ENCODE assay signal across 1 cellular context in genomic region chr1:33497410-33497809, GRCh38.
TF ChIP-seq lines count a peak whose summit lies in the region.

No MANE protein-coding gene starts in this region.

TF ChIP-seq in HepG2, 621 proteins besides CTCF, POLR2A, EP300 and RAD21 (continued from another document and continues in another):
- TF ChIP-seq ZNF574 (CRISPR knock-in tag; IDR thresholded peaks at IDR 0.05) (no peak), FLYWCH1 (CRISPR knock-in tag; IDR thresholded peaks at IDR 0.05) (no peak), ZNF609 (CRISPR knock-in tag; IDR thresholded peaks at IDR 0.05; ENCODE audit: borderline replicate concordance) (no peak), THAP11 (CRISPR knock-in tag; IDR thresholded peaks at IDR 0.05) (no peak), ZBTB8A (CRISPR knock-in tag; IDR thresholded peaks at IDR 0.05; ENCODE audit: borderline replicate concordance, low read depth) (no peak), CEBPB (IDR thresholded peaks at IDR 0.05; ENCODE audit: borderline replicate concordance, low read depth, low read length) (peak; percentile 21; the same call in 1 of the 2 replicates), RAD51 (IDR thresholded peaks at IDR 0.05; ENCODE audit: borderline replicate concordance) (no peak), PRMT3 (CRISPR knock-in tag; IDR thresholded peaks at IDR 0.05; ENCODE audit: borderline replicate concordance, low read depth) (no peak), LCORL (IDR thresholded peaks at IDR 0.05) (no peak), LCORL (CRISPR knock-in tag; IDR thresholded peaks at IDR 0.05) (0 out of 2 replicates have a peak, but pooled peaks have one; percentile 57), SRSF9 (IDR thresholded peaks at IDR 0.05; ENCODE audit: borderline replicate concordance, insufficient read depth, low read depth, low read length, poor library complexity, severe bottlenecking) (no peak), CC2D1A (CRISPR knock-in tag; IDR thresholded peaks at IDR 0.05) (no peak), ZNF276 (CRISPR knock-in tag; IDR thresholded peaks at IDR 0.05; ENCODE audit: low read depth) (no peak), MEIS1 (CRISPR knock-in tag; IDR thresholded peaks at IDR 0.05; ENCODE audit: borderline replicate concordance) (no peak), REPIN1 (CRISPR knock-in tag; IDR thresholded peaks at IDR 0.05; ENCODE audit: borderline replicate concordance, low read depth) (no peak; the same call in 1 of the 2 replicates), SALL1 (CRISPR knock-in tag; IDR thresholded peaks at IDR 0.05) (peak; percentile 32; the same call in 1 of the 2 replicates), ZNF782 (CRISPR knock-in tag; IDR thresholded peaks at IDR 0.05; ENCODE audit: borderline replicate concordance) (no peak), ZNF615 (CRISPR knock-in tag; IDR thresholded peaks at IDR 0.05; ENCODE audit: borderline replicate concordance) (no peak), ZNF546 (CRISPR knock-in tag; conservative IDR thresholded peaks at IDR 0.05) (no peak), MIXL1 (CRISPR knock-in tag; IDR thresholded peaks at IDR 0.05) (no peak), CSRNP2 (CRISPR knock-in tag; conservative IDR thresholded peaks at IDR 0.05; ENCODE audit: low read depth) (no peak), HOXA3 (CRISPR knock-in tag; IDR thresholded peaks at IDR 0.05) (0 out of 2 replicates have a peak, but pooled peaks have one; percentile 26), ZNF775 (CRISPR knock-in tag; IDR thresholded peaks at IDR 0.05; ENCODE audit: borderline replicate concordance) (no peak), STAT6 (CRISPR knock-in tag; IDR thresholded peaks at IDR 0.05; ENCODE audit: borderline replicate concordance) (no peak), ZNF740 (CRISPR knock-in tag; IDR thresholded peaks at IDR 0.05) (no peak), ZNF292 (CRISPR knock-in tag; IDR thresholded peaks at IDR 0.05; ENCODE audit: borderline replicate concordance, low read depth) (peak; percentile 40; the same call in 1 of the 2 replicates), SIX1 (CRISPR knock-in tag; IDR thresholded peaks at IDR 0.05; ENCODE audit: borderline replicate concordance) (no peak), SSRP1 (CRISPR knock-in tag; IDR thresholded peaks at IDR 0.05) (no peak), RFXAP (CRISPR knock-in tag; IDR thresholded peaks at IDR 0.05; ENCODE audit: borderline replicate concordance) (no peak), SP1 (IDR thresholded peaks at IDR 0.05) (no peak), SP1 (CRISPR knock-in tag; IDR thresholded peaks at IDR 0.05) (no peak), SOX6 (IDR thresholded peaks at IDR 0.05) (no peak), SOX6 (CRISPR knock-in tag; IDR thresholded peaks at IDR 0.05) (no peak), ZNF549 (CRISPR knock-in tag; IDR thresholded peaks at IDR 0.05) (no peak), FOXA1 (IDR thresholded peaks at IDR 0.05) (no peak), FOXA1 (CRISPR knock-in tag; IDR thresholded peaks at IDR 0.05) (peak; percentile 53), MBD4 (IDR thresholded peaks at IDR 0.05; ENCODE audit: borderline replicate concordance, low read length) (no peak), GMEB2 (CRISPR knock-in tag; IDR thresholded peaks at IDR 0.05; ENCODE audit: low read depth) (no peak), SIN3A (IDR thresholded peaks at IDR 0.05; ENCODE audit: borderline replicate concordance, low read depth, low read length) (0 out of 2 replicates have a peak, but pooled peaks have one; percentile 31), BRF2 (CRISPR knock-in tag; IDR thresholded peaks at IDR 0.05) (no peak), FOXM1 (CRISPR knock-in tag; IDR thresholded peaks at IDR 0.05) (no peak), DPF2 (CRISPR knock-in tag; IDR thresholded peaks at IDR 0.05; ENCODE audit: borderline replicate concordance, low read depth) (0 out of 2 replicates have a peak, but pooled peaks have one; percentile 35), ZSCAN9 (CRISPR knock-in tag; IDR thresholded peaks at IDR 0.05; ENCODE audit: borderline replicate concordance) (no peak), ZBTB1 (CRISPR knock-in tag; IDR thresholded peaks at IDR 0.05; ENCODE audit: borderline replicate concordance) (no peak), CCDC6 (CRISPR knock-in tag; IDR thresholded peaks at IDR 0.05) (no peak)
